In the genomic region with DNA sequence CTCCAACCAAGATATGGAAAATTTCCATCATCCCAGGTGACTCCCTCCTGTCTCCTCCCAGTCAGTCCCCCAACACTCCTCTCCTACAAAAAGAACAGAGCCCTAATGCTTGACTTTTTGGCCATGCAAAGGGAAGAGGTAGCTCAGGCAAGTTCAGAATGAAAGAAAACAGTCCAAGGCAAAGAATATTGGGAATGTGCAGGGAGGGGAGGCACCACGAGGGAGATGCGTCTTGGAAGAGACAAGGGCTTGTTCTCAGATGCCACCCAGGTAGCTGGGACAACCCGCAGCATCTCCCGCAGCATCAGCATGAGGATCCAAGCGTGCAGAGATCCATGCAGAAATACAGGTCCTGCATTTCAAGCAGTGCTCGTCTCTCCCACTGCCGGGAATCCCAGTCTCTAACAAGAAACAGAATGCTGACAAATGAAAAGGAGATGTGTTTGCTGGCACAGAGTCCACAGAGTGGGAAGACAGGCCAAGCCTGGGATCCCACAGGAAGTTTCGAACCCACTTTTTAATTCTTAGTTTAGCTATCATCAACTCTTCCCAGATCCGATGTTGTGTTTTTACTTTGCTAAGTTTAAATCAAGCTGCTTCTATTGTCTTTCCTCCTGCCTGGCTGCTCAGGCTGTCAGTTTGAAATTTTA, we compare ENCODE assay signal across 1 cellular context.
TF ChIP-seq lines count a peak whose summit lies in the region.

No MANE protein-coding gene starts in this region.

TF ChIP-seq in GM23338, 12 proteins besides CTCF, POLR2A, EP300 and RAD21 (continued from another document):
- TF ChIP-seq, protein P1, sequence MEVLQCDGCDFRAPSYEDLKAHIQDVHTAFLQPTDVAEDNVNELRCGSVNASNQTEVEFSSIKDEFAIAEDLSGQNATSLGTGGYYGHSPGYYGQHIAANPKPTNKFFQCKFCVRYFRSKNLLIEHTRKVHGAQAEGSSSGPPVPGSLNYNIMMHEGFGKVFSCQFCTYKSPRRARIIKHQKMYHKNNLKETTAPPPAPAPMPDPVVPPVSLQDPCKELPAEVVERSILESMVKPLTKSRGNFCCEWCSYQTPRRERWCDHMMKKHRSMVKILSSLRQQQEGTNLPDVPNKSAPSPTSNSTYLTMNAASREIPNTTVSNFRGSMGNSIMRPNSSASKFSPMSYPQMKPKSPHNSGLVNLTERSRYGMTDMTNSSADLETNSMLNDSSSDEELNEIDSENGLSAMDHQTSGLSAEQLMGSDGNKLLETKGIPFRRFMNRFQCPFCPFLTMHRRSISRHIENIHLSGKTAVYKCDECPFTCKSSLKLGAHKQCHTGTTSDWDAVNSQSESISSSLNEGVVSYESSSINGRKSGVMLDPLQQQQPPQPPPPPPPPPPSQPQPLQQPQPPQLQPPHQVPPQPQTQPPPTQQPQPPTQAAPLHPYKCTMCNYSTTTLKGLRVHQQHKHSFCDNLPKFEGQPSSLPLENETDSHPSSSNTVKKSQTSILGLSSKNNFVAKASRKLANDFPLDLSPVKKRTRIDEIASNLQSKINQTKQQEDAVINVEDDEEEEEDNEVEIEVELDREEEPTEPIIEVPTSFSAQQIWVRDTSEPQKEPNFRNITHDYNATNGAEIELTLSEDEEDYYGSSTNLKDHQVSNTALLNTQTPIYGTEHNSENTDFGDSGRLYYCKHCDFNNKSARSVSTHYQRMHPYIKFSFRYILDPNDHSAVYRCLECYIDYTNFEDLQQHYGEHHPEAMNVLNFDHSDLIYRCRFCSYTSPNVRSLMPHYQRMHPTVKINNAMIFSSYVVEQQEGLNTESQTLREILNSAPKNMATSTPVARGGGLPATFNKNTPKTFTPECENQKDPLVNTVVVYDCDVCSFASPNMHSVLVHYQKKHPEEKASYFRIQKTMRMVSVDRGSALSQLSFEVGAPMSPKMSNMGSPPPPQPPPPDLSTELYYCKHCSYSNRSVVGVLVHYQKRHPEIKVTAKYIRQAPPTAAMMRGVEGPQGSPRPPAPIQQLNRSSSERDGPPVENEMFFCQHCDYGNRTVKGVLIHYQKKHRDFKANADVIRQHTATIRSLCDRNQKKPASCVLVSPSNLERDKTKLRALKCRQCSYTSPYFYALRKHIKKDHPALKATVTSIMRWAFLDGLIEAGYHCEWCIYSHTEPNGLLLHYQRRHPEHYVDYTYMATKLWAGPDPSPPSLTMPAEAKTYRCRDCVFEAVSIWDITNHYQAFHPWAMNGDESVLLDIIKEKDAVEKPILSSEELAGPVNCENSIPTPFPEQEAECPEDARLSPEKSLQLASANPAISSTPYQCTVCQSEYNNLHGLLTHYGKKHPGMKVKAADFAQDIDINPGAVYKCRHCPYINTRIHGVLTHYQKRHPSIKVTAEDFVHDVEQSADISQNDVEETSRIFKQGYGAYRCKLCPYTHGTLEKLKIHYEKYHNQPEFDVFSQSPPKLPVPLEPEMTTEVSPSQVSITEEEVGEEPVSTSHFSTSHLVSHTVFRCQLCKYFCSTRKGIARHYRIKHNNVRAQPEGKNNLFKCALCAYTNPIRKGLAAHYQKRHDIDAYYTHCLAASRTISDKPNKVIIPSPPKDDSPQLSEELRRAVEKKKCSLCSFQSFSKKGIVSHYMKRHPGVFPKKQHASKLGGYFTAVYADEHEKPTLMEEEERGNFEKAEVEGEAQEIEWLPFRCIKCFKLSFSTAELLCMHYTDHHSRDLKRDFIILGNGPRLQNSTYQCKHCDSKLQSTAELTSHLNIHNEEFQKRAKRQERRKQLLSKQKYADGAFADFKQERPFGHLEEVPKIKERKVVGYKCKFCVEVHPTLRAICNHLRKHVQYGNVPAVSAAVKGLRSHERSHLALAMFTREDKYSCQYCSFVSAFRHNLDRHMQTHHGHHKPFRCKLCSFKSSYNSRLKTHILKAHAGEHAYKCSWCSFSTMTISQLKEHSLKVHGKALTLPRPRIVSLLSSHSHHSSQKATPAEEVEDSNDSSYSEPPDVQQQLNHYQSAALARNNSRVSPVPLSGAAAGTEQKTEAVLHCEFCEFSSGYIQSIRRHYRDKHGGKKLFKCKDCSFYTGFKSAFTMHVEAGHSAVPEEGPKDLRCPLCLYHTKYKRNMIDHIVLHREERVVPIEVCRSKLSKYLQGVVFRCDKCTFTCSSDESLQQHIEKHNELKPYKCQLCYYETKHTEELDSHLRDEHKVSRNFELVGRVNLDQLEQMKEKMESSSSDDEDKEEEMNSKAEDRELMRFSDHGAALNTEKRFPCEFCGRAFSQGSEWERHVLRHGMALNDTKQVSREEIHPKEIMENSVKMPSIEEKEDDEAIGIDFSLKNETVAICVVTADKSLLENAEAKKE (CRISPR knock-in tag; IDR thresholded peaks at IDR 0.05), result no peak
- TF ChIP-seq EZH2 (IDR thresholded peaks at IDR 0.05; ENCODE audit: low read depth, unreplicated experiment) (no peak), JUNB (IDR thresholded peaks at IDR 0.05; ENCODE audit: unreplicated experiment) (no peak), NANOG (IDR thresholded peaks at IDR 0.05; ENCODE audit: borderline replicate concordance) (no peak), STAT1 (IDR thresholded peaks at IDR 0.05; ENCODE audit: unreplicated experiment) (no peak), CREB1 (CRISPR knock-in tag; IDR thresholded peaks at IDR 0.05; ENCODE audit: low read depth) (no peak)
- TF ChIP-seq, protein P2, sequence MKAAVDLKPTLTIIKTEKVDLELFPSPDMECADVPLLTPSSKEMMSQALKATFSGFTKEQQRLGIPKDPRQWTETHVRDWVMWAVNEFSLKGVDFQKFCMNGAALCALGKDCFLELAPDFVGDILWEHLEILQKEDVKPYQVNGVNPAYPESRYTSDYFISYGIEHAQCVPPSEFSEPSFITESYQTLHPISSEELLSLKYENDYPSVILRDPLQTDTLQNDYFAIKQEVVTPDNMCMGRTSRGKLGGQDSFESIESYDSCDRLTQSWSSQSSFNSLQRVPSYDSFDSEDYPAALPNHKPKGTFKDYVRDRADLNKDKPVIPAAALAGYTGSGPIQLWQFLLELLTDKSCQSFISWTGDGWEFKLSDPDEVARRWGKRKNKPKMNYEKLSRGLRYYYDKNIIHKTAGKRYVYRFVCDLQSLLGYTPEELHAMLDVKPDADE (IDR thresholded peaks at IDR 0.05), result no peak
